Comparison of ENCODE assay signal across 9 cellular contexts in genomic region chr19:39832341-39833083, GRCh38. TPM values are rescaled to one million over a fixed set of nuclear protein-coding genes. Genes with fewer than 3 reads are reported as not detected.
A peak's percentile ranks its signal among the peaks of the same experiment; 100 is the strongest.
DNase-seq lines count a peak whose midpoint lies in the region; ATAC-seq and TF ChIP-seq lines count a peak whose summit lies in the region.
"Had no signal": no experiment of that assay in that cellular context is flagged by ENCODE, and none has a peak within 500 bp of the region (broad histone marks: within the 10 kb centered on the region; RNA-seq: fewer than 3 reads in every experiment).

No MANE protein-coding gene starts in this region.

- H3K36me3 ChIP-seq in heart right ventricle (peaks cover 0 to 75% (median 58%) of the 10 kb centered on the region in 9 donors), mucosa of rectum (ENCODE audit: control insufficient read depth in 2 of 2, insufficient read depth in 2 of 2, low read length in 2 of 2) (peaks cover 46 to 50% of the 10 kb centered on the region in 2 donors), uterus (no peaks in the 10 kb centered on the region)

- H3K4me3 Mint-ChIP-seq in central memory CD8-positive, alpha-beta T cell, result peak overlapping the region; percentile 70

- peak overlapping the region; percentile 90 for H3K27ac Mint-ChIP-seq in central memory CD8-positive, alpha-beta T cell (ENCODE audit: low read depth)

- H3K27me3 ChIP-seq in heart right ventricle, result no peaks in the 10 kb centered on the region
- H3K27me3 ChIP-seq in mucosa of rectum (ENCODE audit: control insufficient read depth in 2 of 2, insufficient read depth in 2 of 2, low read length in 2 of 2), result no peaks in the 10 kb centered on the region
- H3K27me3 ChIP-seq in uterus, result no peaks in the 10 kb centered on the region

- H3K9me3 ChIP-seq in heart right ventricle (no peaks in the 10 kb centered on the region), mucosa of rectum (ENCODE audit: control insufficient read depth in 2 of 2, low read length in 2 of 2) (no peaks in the 10 kb centered on the region), uterus (no peaks in the 10 kb centered on the region)

- no peaks in the 10 kb centered on the region for H3K9me3 Mint-ChIP-seq in central memory CD8-positive, alpha-beta T cell

- no peak for TF ChIP-seq CTCF in heart right ventricle (IDR thresholded peaks at IDR 0.05)
- TF ChIP-seq CTCF in uterus (IDR thresholded peaks at IDR 0.05), result no peak

- ATAC-seq in heart right ventricle (no peak), left cardiac atrium (no peak), GM18858 (IDR thresholded peaks at IDR 0.05; ENCODE audit: unreplicated experiment) (no peak), GM21737 (IDR thresholded peaks at IDR 0.05; ENCODE audit: unreplicated experiment) (no peak), HG02981 (IDR thresholded peaks at IDR 0.05; ENCODE audit: unreplicated experiment) (no peak)
- no peak for ATAC-seq in central memory CD8-positive, alpha-beta T cell (replicated peaks; ENCODE audit: extremely low read depth, poor library complexity, severe bottlenecking)

- intact Hi-C loops in heart right ventricle (cut with DNase I) (loop anchor here in 3 of 10 donors (1.0 to 10.0 kb wide), 2 partner anchors 8 to 298 kb away; partner anchors contain the start of gene EID2B (in 1 of the 3)), left cardiac atrium (cut with DNase I) (no loop called here), uterus (cut with DNase I; ENCODE audit: low total_unique reads) (no loop called here)

- peak overlapping the region; percentile 69 to 97 (median 82) for H3K4me3 ChIP-seq in heart right ventricle
- H3K4me3 ChIP-seq in mucosa of rectum (ENCODE audit: low read length in 2 of 2), result peak overlapping the region; percentile 88
- peak overlapping the region; percentile 90 to 92 for H3K4me3 ChIP-seq in uterus

- DNase-seq in heart right ventricle (no peak), left cardiac atrium (no peak), uterus (no peak)
- no peak for DNase-seq in central memory CD8-positive, alpha-beta T cell (ENCODE audit: low spot score in 2 of 2)
- DNase-seq: effector CD4-positive, alpha-beta T cell had no signal

- H3K27ac ChIP-seq in heart right ventricle (peak overlapping the region; percentile 61 to 94 (median 90)), mucosa of rectum (ENCODE audit: low read depth in 2 of 2, low read length in 2 of 2) (no peak overlapping the region), uterus (peak overlapping the region; percentile 89)

- peaks cover 0 to 33% (median 23%) of the 10 kb centered on the region in 9 donors for H3K4me1 ChIP-seq in heart right ventricle
- peaks cover 14% of the 10 kb centered on the region in 2 donors for H3K4me1 ChIP-seq in mucosa of rectum (ENCODE audit: control insufficient read depth in 2 of 2, insufficient read depth in 2 of 2, low read length in 2 of 2)
- peaks cover 0 to 14% of the 10 kb centered on the region in 2 donors for H3K4me1 ChIP-seq in uterus

- H3K4me1 Mint-ChIP-seq in central memory CD8-positive, alpha-beta T cell, result peaks cover 49% of the 10 kb centered on the region

- H3K36me3 Mint-ChIP-seq in central memory CD8-positive, alpha-beta T cell (ENCODE audit: insufficient read depth), result peaks cover 48% of the 10 kb centered on the region

- H3K27me3 Mint-ChIP-seq in central memory CD8-positive, alpha-beta T cell, result no peaks in the 10 kb centered on the region

- peak overlapping the region; percentile 60 to 84 for H3K9ac ChIP-seq in mucosa of rectum (ENCODE audit: low read depth in 1 of 2, low read length in 2 of 2)

- no peak for TF ChIP-seq POLR2A in uterus (IDR thresholded peaks at IDR 0.05)

- WGBS in heart right ventricle, 2 donors, result 53 to 54% methylated on average over 5 of the region's 5 CpGs

RNA-seq across cellular contexts. Expression of gene DYRK1B, which starts 1.4 kb away (rescaled TPM):
- total RNA-seq in heart right ventricle (10 to 100 TPM; 10.1 to 43.5 (median 37.6) TPM), left cardiac atrium (10 to 100 TPM in 1 of 2 donors, 1 to 10 TPM in 1; 7.0 to 14.7 TPM), uterus (10 to 100 TPM in 2 of 4 donors, 1 to 10 TPM in 2; 1.3 to 15.0 (median 10.1) TPM)
- 10 to 100 TPM in 1 of 2 donors, 1 to 10 TPM in 1; 7.3 to 17.3 TPM for polyA plus RNA-seq in heart right ventricle

RNA-seq across cellular contexts. Expression of gene FBL, which starts 13.7 kb away (rescaled TPM):
- total RNA-seq in heart right ventricle (10 to 100 TPM; 52.7 to 95.4 (median 67.4) TPM), left cardiac atrium (10 to 100 TPM; 67.7 to 87.7 TPM), uterus (100 to 1,000 TPM in 3 of 4 donors, 10 to 100 TPM in 1; 71.7 to 327 (median 277) TPM)
- polyA plus RNA-seq in heart right ventricle, result 100 to 1,000 TPM; 102 to 192 TPM

RNA-seq across cellular contexts. Expression of gene LEUTX, which starts 53.9 kb away (rescaled TPM):
- total RNA-seq in heart right ventricle (not detected), left cardiac atrium (not detected), uterus (not detected)
- polyA plus RNA-seq in heart right ventricle, result not detected

Comparison
In these comparisons a context has a peak if more than half of its experiments do, and no peak if none do; other contexts are left out.
1. H3K27ac ChIP-seq: peak in heart right ventricle (10 of 10) and uterus (2 of 2); none in mucosa of rectum (0 of 2).
2. Peak in every context shown above with its lines, with median percentiles within 50 percentile points of each other: H3K4me3 ChIP-seq.